15 cellular contexts compared by ENCODE assay signal in the genomic region with DNA sequence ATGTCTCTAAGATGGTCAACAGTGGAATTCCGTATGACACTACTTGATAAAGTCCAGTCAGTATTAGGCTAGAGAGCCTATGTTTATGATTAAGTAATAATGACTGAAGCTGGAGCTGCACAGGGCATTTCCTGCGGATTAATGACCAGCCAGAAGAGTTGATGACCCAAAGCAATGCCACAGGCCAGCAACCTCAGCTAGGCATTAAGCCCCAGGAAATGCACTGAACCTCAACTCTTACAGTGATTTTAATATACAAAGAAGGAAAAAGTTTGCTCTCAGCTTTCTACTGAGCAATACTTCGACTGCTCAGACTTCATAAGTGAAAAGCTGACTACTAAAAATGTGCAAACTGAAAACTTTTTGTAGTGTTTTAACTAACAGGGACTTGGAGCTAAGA. TPM values are rescaled to one million over a fixed set of nuclear protein-coding genes. Genes with fewer than 3 reads are reported as not detected.
DNase-seq lines count a peak whose midpoint lies in the region; TF ChIP-seq lines count a peak whose summit lies in the region.
"Had no signal": no experiment of that assay in that cellular context is flagged by ENCODE, and none has a peak within 500 bp of the region (broad histone marks: within the 10 kb centered on the region; RNA-seq: fewer than 3 reads in every experiment).

No MANE protein-coding gene starts in this region.

- H3K4me3 ChIP-seq in OCI-LY7 (ENCODE audit: low read depth, low read length, poor library complexity, severe bottlenecking), result peak overlapping the region; percentile 39
- H3K4me3 ChIP-seq in endocrine pancreas (ENCODE audit: control insufficient read depth, insufficient read depth, low read length), result peak overlapping the region; percentile 52
- H3K4me3 ChIP-seq in Karpas-422 (ENCODE audit: low read length), result no peak overlapping the region
- H3K4me3 ChIP-seq: ascending aorta had no signal

- intact Hi-C loops in OCI-LY7 (cut with micrococcal nuclease; ENCODE audit: unreplicated experiment), result loop anchor here (10.0 kb wide), 1 partner anchor 430 kb away; no protein-coding TSS in a partner anchor

- H4K20me1 ChIP-seq in OCI-LY7 (ENCODE audit: insufficient read depth, low read length), result 0 out of 2 replicates have a peak, but pooled peaks cover 8% of the 10 kb centered on the region
- H4K20me1 ChIP-seq in Karpas-422 (ENCODE audit: insufficient read depth, low read depth, low read length), result no peaks in the 10 kb centered on the region

- H3K9ac ChIP-seq in endocrine pancreas (ENCODE audit: control insufficient read depth, insufficient read depth, low read length), result no peak overlapping the region
- no peak overlapping the region for H3K9ac ChIP-seq in Karpas-422 (ENCODE audit: low read length)

- H3K4me2 ChIP-seq in OCI-LY7 (ENCODE audit: low read length), result peak overlapping the region; percentile 68
- H3K4me2 ChIP-seq in Karpas-422 (ENCODE audit: low read depth, low read length, poor library complexity, severe bottlenecking), result no peak overlapping the region

- no peaks in the 10 kb centered on the region for H3K27me3 Mint-ChIP-seq in nephron progenitor cell (ENCODE audit: low read depth, poor library complexity)

- H3K79me2 ChIP-seq in OCI-LY7 (ENCODE audit: insufficient read depth, low read depth, low read length) (no peaks in the 10 kb centered on the region), Karpas-422 (ENCODE audit: low read length) (no peaks in the 10 kb centered on the region)

- H3K27ac Mint-ChIP-seq in nephron progenitor cell, result no peak overlapping the region
- H3K27ac Mint-ChIP-seq: dendritic cell treated with granulocyte-macrophage colony-stimulating factor and Interleukin-4, amounts not matched to agents 40 ng/mL and 50 ng/mL, for 4 days had no signal

- H3K4me1 ChIP-seq in OCI-LY7 (ENCODE audit: insufficient read depth, low read length, poor library complexity, severe bottlenecking), result peaks cover 31% of the 10 kb centered on the region
- H3K4me1 ChIP-seq in endocrine pancreas (ENCODE audit: control insufficient read depth, insufficient read depth, low read length), result peaks cover 4% of the 10 kb centered on the region
- peaks cover 8% of the 10 kb centered on the region for H3K4me1 ChIP-seq in Karpas-422 (ENCODE audit: low read length)

- CTCF ChIA-PET in OCI-LY7 (lab: Charles Lee; ENCODE audit: unreplicated experiment), result no interaction called here

- H3K9me3 Mint-ChIP-seq in nephron progenitor cell, result no peaks in the 10 kb centered on the region
- H3K9me3 Mint-ChIP-seq: dendritic cell treated with granulocyte-macrophage colony-stimulating factor and Interleukin-4, amounts not matched to agents 40 ng/mL and 50 ng/mL, for 4 days had no signal

- TF ChIP-seq CTCF in OCI-LY7 (conservative IDR thresholded peaks at IDR 0.05; ENCODE audit: low read length), result no peak
- TF ChIP-seq CTCF in nephron progenitor cell (IDR thresholded peaks at IDR 0.05), result no peak

- in situ Hi-C loops in Caki2 (cut with HindIII; ENCODE audit: low pct_unique_long_range_greater_than_20kb, low sequenced_read_pairs), result no loop called here

- POLR2A ChIA-PET in OCI-LY7 (lab: Charles Lee), result interaction anchor here (0.7 to 1.6 kb wide), 2 partner anchors 17 to 101 kb away, joined by 3 to 4 read pairs; no protein-coding TSS in a partner anchor

- no peaks in the 10 kb centered on the region for H3K9me3 ChIP-seq in OCI-LY7 (ENCODE audit: low read length)
- H3K9me3 ChIP-seq in endocrine pancreas (ENCODE audit: control insufficient read depth, low read length), result no peaks in the 10 kb centered on the region
- H3K9me3 ChIP-seq in Karpas-422 (ENCODE audit: low read length), result no peaks in the 10 kb centered on the region
- H3K9me3 ChIP-seq: ascending aorta had no signal

- H3K4me1 Mint-ChIP-seq in nephron progenitor cell, result peaks cover 80% of the 10 kb centered on the region

- no TSS peak for BruUV-seq in OCI-LY7 (replicated peaks; lab: Mats Ljungman, UMichigan)

- no peak overlapping the region for H3K27ac ChIP-seq in OCI-LY7 (ENCODE audit: low read depth, low read length, poor library complexity, severe bottlenecking)
- no peak overlapping the region for H3K27ac ChIP-seq in Karpas-422 (ENCODE audit: low read length)
- H3K27ac ChIP-seq: ascending aorta had no signal

- no peak overlapping the region for H2AFZ ChIP-seq in OCI-LY7 (ENCODE audit: low read length)
- H2AFZ ChIP-seq in Karpas-422 (ENCODE audit: low read length), result no peak overlapping the region

- H3K27me3 ChIP-seq in endocrine pancreas (ENCODE audit: control insufficient read depth, insufficient read depth, low read length), result no peaks in the 10 kb centered on the region
- no peaks in the 10 kb centered on the region for H3K27me3 ChIP-seq in Karpas-422 (ENCODE audit: low read length)
- H3K27me3 ChIP-seq: ascending aorta had no signal

- peaks cover 13% of the 10 kb centered on the region for H3K36me3 Mint-ChIP-seq in nephron progenitor cell (ENCODE audit: low read depth)

- DNase-seq in Caki2 (ENCODE audit: low read depth) (peak; percentile 28), OCI-LY7 (ENCODE audit: low spot score) (no peak), nephron progenitor cell (no peak), Karpas-422 (no peak), SHP77 (lab: John Stamatoyannopoulos, UW) (no peak), NCI-H2029 treated with DMSO at 0.1 percent for 48 hours (lab: John Stamatoyannopoulos, UW) (no peak), NCI-H1694 (lab: John Stamatoyannopoulos, UW) (no peak)
- DNase-seq: activated gamma-delta T cell treated with Interleukin-2 at 50 U/mL for 16 hours; midbrain; NCI-H2107; NCI-H774; stimulated activated CD4-positive, alpha-beta T cell treated with anti-CD3 and anti-CD28 coated beads, Interleukin-12 subunit alpha, Interleukin-12 subunit beta, amount 100 ng/mL, for 4 hours had no signal

- peak overlapping the region; percentile 93 for H3K4me3 Mint-ChIP-seq in nephron progenitor cell
- H3K4me3 Mint-ChIP-seq: dendritic cell treated with granulocyte-macrophage colony-stimulating factor and Interleukin-4, amounts not matched to agents 40 ng/mL and 50 ng/mL, for 4 days had no signal

- H3K36me3 ChIP-seq in OCI-LY7 (ENCODE audit: insufficient read depth, low read length) (peaks cover 3% of the 10 kb centered on the region; the same call in 1 of the 2 replicates), endocrine pancreas (ENCODE audit: control insufficient read depth, insufficient read depth, low read length) (no peaks in the 10 kb centered on the region), Karpas-422 (ENCODE audit: insufficient read depth, low read length) (no peaks in the 10 kb centered on the region)
- H3K36me3 ChIP-seq: ascending aorta had no signal

- H3K9me2 ChIP-seq in OCI-LY7 (ENCODE audit: insufficient read depth, low read length) (no peaks in the 10 kb centered on the region), Karpas-422 (replicated peaks; ENCODE audit: insufficient read depth, low read length) (no peaks in the 10 kb centered on the region)

RNA-seq across cellular contexts. Expression of a gene that starts 3.9 kb away (rescaled TPM):
- 14.8 and 38.0 TPM in 2 replicates for total RNA-seq in Caki2 (2014; rRNA removed; shearing (Covaris generic); ENCODE audit: low replicate concordance)
- 9.1 and 10.3 TPM in 2 replicates for total RNA-seq in OCI-LY7 (2014; rRNA removed; shearing (Covaris generic))
- total RNA-seq in OCI-LY7 (2022), result 10.1 and 12.1 TPM in 2 replicates
- total RNA-seq in Karpas-422 (2014; rRNA removed; shearing (Covaris generic); ENCODE audit: low replicate concordance), result 2.1 and 4.9 TPM in 2 replicates
